ENCODE assay signal across 31 cellular contexts in genomic region chr21:23950344-23950743, GRCh38.
"Had no signal": no experiment of that assay in that cellular context is flagged by ENCODE, and none has a peak within 500 bp of the region (broad histone marks: within the 10 kb centered on the region; RNA-seq: fewer than 3 reads in every experiment).

No MANE protein-coding gene starts in this region.

- H3K4me3 ChIP-seq: ascending aorta, cardiac muscle cell, colonic mucosa, dorsolateral prefrontal cortex, gastrocnemius medialis, neural progenitor cell, right atrium auricular region, smooth muscle cell, stomach, thyroid gland, upper lobe of right lung had no signal

- H3K4me2 ChIP-seq: neural progenitor cell, smooth muscle cell had no signal

- H3K27me3 ChIP-seq: ascending aorta, cardiac muscle cell, colonic mucosa, dorsolateral prefrontal cortex, gastrocnemius medialis, neural progenitor cell, right atrium auricular region, stomach, thyroid gland had no signal

- H3K9ac ChIP-seq: neural progenitor cell had no signal

- ATAC-seq: gastrocnemius medialis; left colon; stimulated activated memory B cell treated with anti-CD40 and anti-IgM and Interleukin-4, amounts not matched to agents 10 μg/mL and 1 μg/mL and 100 μg/mL, for 72 hours; upper lobe of right lung had no signal

- H3K27ac ChIP-seq: ascending aorta, cardiac muscle cell, colonic mucosa, dorsolateral prefrontal cortex, gastrocnemius medialis, neural progenitor cell, right atrium auricular region, stomach, thyroid gland, upper lobe of right lung, WERI-Rb-1 had no signal

- H3K9me3 ChIP-seq: ascending aorta, colonic mucosa, gastrocnemius medialis, right atrium auricular region, stomach, thyroid gland, upper lobe of right lung had no signal

- DNase-seq: activated CD4-positive, alpha-beta T cell treated with anti-CD3 and anti-CD28 coated beads, Interleukin-2, amount 10 ng/mL, durations not matched to agents 7 days and 5 days; activated CD4-positive, CD25-positive, alpha-beta regulatory T cell treated with anti-CD3 and anti-CD28 coated beads, Interleukin-2, amount 50 U/mL, for 72 hours; activated effector memory CD4-positive, alpha-beta T cell treated with Interleukin-2 at 50 U/mL for 16 hours; activated naive CD4-positive, alpha-beta T cell treated with Interleukin-2 at 50 U/mL for 16 hours; cerebellar nuclear complex; colonic mucosa; dorsolateral prefrontal cortex; effector memory CD4-positive, alpha-beta T cell; erythroblast; gastrocnemius medialis; glutamatergic neuron; left colon; mammary epithelial cell; occipital lobe; stimulated activated CD4-positive, alpha-beta T cell treated with anti-CD3 and anti-CD28 coated beads, Interleukin-1b, Interleukin-23, amount 100 ng/mL, for 48 hours; stimulated activated CD4-positive, alpha-beta T cell treated with anti-CD3 and anti-CD28 coated beads, Interleukin-4, amount 100 ng/mL, for 4 hours; stimulated activated CD8-positive, alpha-beta memory T cell treated with anti-CD3 and anti-CD28 coated beads, Interleukin-4, amount 100 ng/mL, for 48 hours; stomach; T-helper 1 cell; T-helper 9 cell; thyroid gland; upper lobe of right lung; WERI-Rb-1 had no signal

- H3K36me3 ChIP-seq: ascending aorta, cardiac muscle cell, colonic mucosa, gastrocnemius medialis, neural progenitor cell, right atrium auricular region, stomach, thyroid gland, upper lobe of right lung, WERI-Rb-1 had no signal

- H2AFZ ChIP-seq: neural progenitor cell had no signal

- H3K4me1 Mint-ChIP-seq: brain had no signal

- H3K27ac Mint-ChIP-seq: activated CD4-positive, alpha-beta T cell treated with anti-CD3 and anti-CD28 coated beads, Interleukin-2, amount 10 ng/mL, durations not matched to agents 7 days and 5 days; activated naive CD8-positive, alpha-beta T cell; brain; neural progenitor cell; stimulated activated memory B cell treated with anti-CD40 and anti-IgM and Interleukin-4, amounts not matched to agents 10 μg/mL and 1 μg/mL and 100 μg/mL, for 72 hours had no signal

- H3K9me3 Mint-ChIP-seq: activated CD4-positive, alpha-beta T cell treated with anti-CD3 and anti-CD28 coated beads, Interleukin-2, amount 10 ng/mL, durations not matched to agents 7 days and 5 days; stimulated activated memory B cell treated with anti-CD40 and anti-IgM and Interleukin-4, amounts not matched to agents 10 μg/mL and 1 μg/mL and 100 μg/mL, for 72 hours had no signal

- H3K4me3 Mint-ChIP-seq: activated CD4-positive, alpha-beta T cell treated with anti-CD3 and anti-CD28 coated beads, Interleukin-2, amount 10 ng/mL, durations not matched to agents 7 days and 5 days; brain; neural progenitor cell; stimulated activated memory B cell treated with anti-CD40 and anti-IgM and Interleukin-4, amounts not matched to agents 10 μg/mL and 1 μg/mL and 100 μg/mL, for 72 hours had no signal

- H3K36me3 Mint-ChIP-seq: activated naive CD8-positive, alpha-beta T cell; brain; neural progenitor cell; stimulated activated memory B cell treated with anti-CD40 and anti-IgM and Interleukin-4, amounts not matched to agents 10 μg/mL and 1 μg/mL and 100 μg/mL, for 72 hours had no signal

- H3K4me1 ChIP-seq: ascending aorta, colonic mucosa, gastrocnemius medialis, neural progenitor cell, right atrium auricular region, stomach, thyroid gland, upper lobe of right lung had no signal

- H3K27me3 Mint-ChIP-seq: activated CD4-positive, alpha-beta T cell treated with anti-CD3 and anti-CD28 coated beads, Interleukin-2, amount 10 ng/mL, durations not matched to agents 7 days and 5 days; activated naive CD8-positive, alpha-beta T cell; brain; stimulated activated memory B cell treated with anti-CD40 and anti-IgM and Interleukin-4, amounts not matched to agents 10 μg/mL and 1 μg/mL and 100 μg/mL, for 72 hours had no signal
